27 cellular contexts compared by ENCODE assay signal in the genomic region with DNA sequence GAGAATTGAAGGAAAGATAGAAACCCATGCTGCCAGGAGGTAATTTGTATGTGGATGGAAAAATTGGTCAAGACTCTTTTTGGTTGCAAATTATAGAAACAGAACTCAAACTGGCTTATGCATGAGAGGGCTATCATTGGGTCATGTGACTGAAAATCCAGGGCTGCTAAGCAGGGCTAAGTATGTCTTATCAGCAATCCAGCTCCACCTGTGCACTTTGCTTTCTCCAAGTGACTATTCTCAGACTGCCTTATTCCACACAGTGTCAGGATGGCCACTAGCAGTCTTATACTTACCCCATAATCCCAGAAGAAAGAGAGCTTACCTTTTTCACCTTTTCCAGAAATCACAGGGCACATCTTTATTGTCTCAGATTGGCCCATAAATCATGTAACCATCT.
"Had no signal": no experiment of that assay in that cellular context is flagged by ENCODE, and none has a peak within 500 bp of the region (broad histone marks: within the 10 kb centered on the region; RNA-seq: fewer than 3 reads in every experiment).

No MANE protein-coding gene starts in this region.

- H3K27ac Mint-ChIP-seq: nephron; neural progenitor cell; progenitor cell of endocrine pancreas; stimulated activated effector memory CD8-positive, alpha-beta T cell treated with anti-CD3 and anti-CD28 coated beads, Interleukin-12 subunit alpha, Interleukin-12 subunit beta, amount 100 ng/mL, for 72 hours; stimulated activated naive B cell treated with anti-CD40 and anti-IgM and Interleukin-4, amounts not matched to agents 10 μg/mL and 1 μg/mL and 100 μg/mL, for 72 hours; stimulated activated naive CD8-positive, alpha-beta T cell treated with anti-CD3 and anti-CD28 coated beads, Interleukin-15, Interleukin-2, amounts not matched to agents 100 ng/mL and 50 ng/mL, for 24 hours had no signal

- H3K27me3 ChIP-seq: neural progenitor cell, ovary, sigmoid colon, stomach, thyroid gland, tibial nerve, upper lobe of left lung, vagina had no signal

- DNase-seq: occipital lobe; ovary; posterior cingulate gyrus; psoas muscle; right cardiac atrium; right lobe of liver; sigmoid colon; small intestine; stimulated activated CD4-positive, alpha-beta T cell treated with anti-CD3 and anti-CD28 coated beads, Interleukin-15, amount 100 ng/mL, for 24 hours; stimulated activated CD4-positive, alpha-beta T cell treated with anti-CD3 and anti-CD28 coated beads, Interleukin-2, amount 100 ng/mL, for 24 hours; stimulated activated CD4-positive, alpha-beta T cell treated with anti-CD3 and anti-CD28 coated beads, Interleukin-2, amount 100 ng/mL, for 48 hours; stimulated activated CD4-positive, alpha-beta T cell treated with anti-CD3 and anti-CD28 coated beads, Interleukin-4, amount 100 ng/mL, for 24 hours; stimulated activated naive B cell treated with anti-CD40 and anti-IgM and Interleukin-4, amounts not matched to agents 10 μg/mL and 1 μg/mL and 100 μg/mL, for 72 hours; stimulated activated naive CD4-positive, alpha-beta T cell treated with Interleukin-2 at 50 U/mL for 16 hours; stomach; thyroid gland; trophoblast cell; upper lobe of left lung had no signal

- H3K4me3 ChIP-seq: neural progenitor cell, ovary, psoas muscle, right lobe of liver, sigmoid colon, stomach, thoracic aorta, thyroid gland, tibial nerve, upper lobe of left lung, vagina had no signal

- H3K4me3 Mint-ChIP-seq: nephron; neural progenitor cell; stimulated activated effector memory CD8-positive, alpha-beta T cell treated with anti-CD3 and anti-CD28 coated beads, Interleukin-12 subunit alpha, Interleukin-12 subunit beta, amount 100 ng/mL, for 72 hours; stimulated activated naive B cell treated with anti-CD40 and anti-IgM and Interleukin-4, amounts not matched to agents 10 μg/mL and 1 μg/mL and 100 μg/mL, for 72 hours; stimulated activated naive CD8-positive, alpha-beta T cell treated with anti-CD3 and anti-CD28 coated beads, Interleukin-15, Interleukin-2, amounts not matched to agents 100 ng/mL and 50 ng/mL, for 24 hours had no signal

- H3K27ac ChIP-seq: neural progenitor cell, ovary, parathyroid adenoma, psoas muscle, right lobe of liver, sigmoid colon, stomach, thoracic aorta, thyroid gland, tibial nerve, upper lobe of left lung, vagina had no signal

- H3K9me3 ChIP-seq: ovary, psoas muscle, right lobe of liver, sigmoid colon, stomach, thoracic aorta, thyroid gland, tibial nerve, upper lobe of left lung, vagina had no signal

- H3K36me3 Mint-ChIP-seq: neural progenitor cell; stimulated activated effector memory CD8-positive, alpha-beta T cell treated with anti-CD3 and anti-CD28 coated beads, Interleukin-12 subunit alpha, Interleukin-12 subunit beta, amount 100 ng/mL, for 72 hours; stimulated activated naive B cell treated with anti-CD40 and anti-IgM and Interleukin-4, amounts not matched to agents 10 μg/mL and 1 μg/mL and 100 μg/mL, for 72 hours had no signal

- H3K4me1 Mint-ChIP-seq: nephron; stimulated activated effector memory CD8-positive, alpha-beta T cell treated with anti-CD3 and anti-CD28 coated beads, Interleukin-12 subunit alpha, Interleukin-12 subunit beta, amount 100 ng/mL, for 72 hours; stimulated activated naive B cell treated with anti-CD40 and anti-IgM and Interleukin-4, amounts not matched to agents 10 μg/mL and 1 μg/mL and 100 μg/mL, for 72 hours had no signal

- H3K9me3 Mint-ChIP-seq: nephron; neural progenitor cell; stimulated activated naive B cell treated with anti-CD40 and anti-IgM and Interleukin-4, amounts not matched to agents 10 μg/mL and 1 μg/mL and 100 μg/mL, for 72 hours had no signal

- ATAC-seq: psoas muscle; right cardiac atrium; right lobe of liver; stimulated activated effector memory CD8-positive, alpha-beta T cell treated with anti-CD3 and anti-CD28 coated beads, Interleukin-12 subunit alpha, Interleukin-12 subunit beta, amount 100 ng/mL, for 72 hours; stimulated activated naive B cell treated with anti-CD40 and anti-IgM and Interleukin-4, amounts not matched to agents 10 μg/mL and 1 μg/mL and 100 μg/mL, for 72 hours had no signal

- H3K36me3 ChIP-seq: neural progenitor cell, ovary, right lobe of liver, sigmoid colon, stomach, thoracic aorta, thyroid gland, tibial nerve, upper lobe of left lung, vagina had no signal
